In the genomic region with DNA sequence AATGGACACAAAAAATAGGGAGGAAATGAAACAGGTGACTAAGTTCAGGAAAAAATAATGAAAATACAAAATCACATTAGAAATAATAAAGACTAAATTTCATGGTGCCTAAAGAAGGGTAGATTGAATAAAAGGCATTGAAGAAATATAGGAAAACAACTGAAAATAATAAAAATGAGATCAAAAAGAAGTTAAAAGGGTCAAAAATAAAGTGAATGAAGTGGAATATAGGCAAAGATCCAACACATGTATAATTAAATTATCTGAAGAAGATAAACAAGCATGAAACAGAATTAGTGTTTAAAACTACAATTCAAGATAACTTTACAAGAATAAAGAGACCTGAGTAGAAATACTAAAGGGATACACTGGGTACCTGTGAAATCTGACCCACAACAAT, we compare ENCODE assay signal across 24 cellular contexts.
"Had no signal": no experiment of that assay in that cellular context is flagged by ENCODE, and none has a peak within 500 bp of the region (broad histone marks: within the 10 kb centered on the region; RNA-seq: fewer than 3 reads in every experiment).

No MANE protein-coding gene starts in this region.

- H3K9me3 ChIP-seq: MG63 had no signal

- H3K4me3 ChIP-seq: MG63 had no signal

- H3K27ac ChIP-seq: KMS-11 had no signal

- H3K36me3 ChIP-seq: MG63 had no signal

- DNase-seq: Karpas-422, MG63, MM.1S, MV-4-11, NCI-H1048, NCI-H1092, NCI-H1105 treated with DMSO at 0.1 percent for 48 hours, NCI-H1417 treated with DMSO at 0.1 percent for 48 hours, NCI-H1436, NCI-H1436 treated with DMSO at 0.1 percent for 48 hours, NCI-H146, NCI-H1694, NCI-H187, NCI-H187 treated with DMSO at 0.1 percent for 48 hours, NCI-H1930, NCI-H2029, NCI-H2081, NCI-H2081 treated with DMSO at 0.1 percent for 48 hours, NCI-H2107, NCI-H226, NCI-H446, NCI-H446 treated with DMSO at 0.1 percent for 48 hours, NCI-H510A had no signal
